8 cellular contexts compared by ENCODE assay signal in the genomic region with DNA sequence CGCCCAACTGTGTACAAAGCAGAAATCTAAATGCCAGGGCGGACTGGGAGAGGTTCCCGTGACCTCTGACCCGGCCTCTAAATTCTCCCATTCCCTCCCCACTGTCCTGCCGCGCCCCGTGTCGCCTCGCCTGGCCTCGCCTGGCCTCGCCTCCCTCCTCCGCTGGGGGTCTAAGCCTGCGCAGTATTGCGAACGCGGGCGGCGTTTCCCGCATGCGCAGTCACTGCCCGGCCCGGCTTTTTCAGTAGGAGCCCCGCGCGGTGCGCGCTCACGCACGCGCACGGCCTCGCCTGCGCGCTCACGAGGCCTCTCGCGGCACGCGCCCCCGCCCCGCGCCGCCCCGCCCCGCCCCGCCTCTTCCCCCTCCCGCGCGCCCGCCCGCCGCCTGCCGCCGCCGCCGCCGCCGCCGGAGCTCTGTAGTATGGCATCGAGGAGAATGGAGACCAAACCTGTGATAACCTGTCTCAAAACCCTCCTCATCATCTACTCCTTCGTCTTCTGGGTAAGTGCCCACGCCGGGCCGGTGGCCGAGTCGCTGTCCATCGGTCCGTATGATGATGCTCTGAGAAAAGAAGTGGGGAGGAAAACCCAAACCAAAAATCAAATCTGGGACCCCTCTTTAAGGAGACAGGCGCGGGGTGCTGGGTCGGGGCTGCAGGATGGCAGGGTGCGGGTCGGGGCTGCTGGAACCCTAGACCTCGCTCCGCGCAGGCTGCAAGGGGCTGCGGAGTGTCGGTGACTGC. TPM values are rescaled to one million over a fixed set of nuclear protein-coding genes. Genes with fewer than 3 reads are reported as not detected.
DNase-seq lines count a peak whose midpoint lies in the region; ATAC-seq and TF ChIP-seq lines count a peak whose summit lies in the region.

A gene with protein sequence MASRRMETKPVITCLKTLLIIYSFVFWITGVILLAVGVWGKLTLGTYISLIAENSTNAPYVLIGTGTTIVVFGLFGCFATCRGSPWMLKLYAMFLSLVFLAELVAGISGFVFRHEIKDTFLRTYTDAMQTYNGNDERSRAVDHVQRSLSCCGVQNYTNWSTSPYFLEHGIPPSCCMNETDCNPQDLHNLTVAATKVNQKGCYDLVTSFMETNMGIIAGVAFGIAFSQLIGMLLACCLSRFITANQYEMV (plus strand): TSS at position 417 of the 743 bp plus-strand sequence. CDS start 5 bp downstream, at position 422.

- TF ChIP-seq CTCF in GM06990 (IDR thresholded peaks at IDR 0.05; ENCODE audit: insufficient read depth, low read length, poor library complexity, severe bottlenecking): no peak
- TF ChIP-seq CTCF in chondrocyte (IDR thresholded peaks at IDR 0.05): no peak

- no peak within 1 kb of the TSS for H2AFZ ChIP-seq in Karpas-422 (ENCODE audit: low read length)

- H3K27me3 ChIP-seq in GM06990 (replicated peaks; ENCODE audit: control insufficient read depth, insufficient read depth, low read length) (no peaks in the 10 kb centered on the region), Karpas-422 (ENCODE audit: low read length) (no peaks in the 10 kb centered on the region)

- H3K36me3 ChIP-seq in GM06990 (ENCODE audit: control insufficient read depth, insufficient read depth, low read length) (no peaks in the 10 kb centered on the region), Karpas-422 (ENCODE audit: insufficient read depth, low read length) (no peaks in the 10 kb centered on the region)

- no peak within 1 kb of the TSS for H3K27ac ChIP-seq in Karpas-422 (ENCODE audit: low read length)

- H3K27ac Mint-ChIP-seq in chondrocyte (ENCODE audit: unreplicated experiment): no peak within 1 kb of the TSS

- H3K4me1 Mint-ChIP-seq in chondrocyte (ENCODE audit: low read depth): peaks cover 7% of the 10 kb centered on the region

- H3K4me3 ChIP-seq in GM06990 (replicated peaks; ENCODE audit: low read depth, low read length) (peak within 1 kb of the TSS; percentile 50), Karpas-422 (ENCODE audit: low read length) (no peak within 1 kb of the TSS)

- H3K9me3 Mint-ChIP-seq in chondrocyte (ENCODE audit: low read depth): peaks cover 3% of the 10 kb centered on the region

- no peak within 1 kb of the TSS for H3K9ac ChIP-seq in Karpas-422 (ENCODE audit: low read length)

- H3K4me3 Mint-ChIP-seq in chondrocyte (ENCODE audit: unreplicated experiment): peak within 1 kb of the TSS; percentile 76

- no peaks in the 10 kb centered on the region for H3K79me2 ChIP-seq in Karpas-422 (ENCODE audit: low read length)

- H4K20me1 ChIP-seq in Karpas-422 (ENCODE audit: insufficient read depth, low read depth, low read length): no peaks in the 10 kb centered on the region

- no peaks in the 10 kb centered on the region for H3K4me1 ChIP-seq in Karpas-422 (ENCODE audit: low read length)

- ATAC-seq in HG02943 (IDR thresholded peaks at IDR 0.05; ENCODE audit: low read depth, unreplicated experiment): peak; percentile 50

- no peaks in the 10 kb centered on the region for H3K36me3 Mint-ChIP-seq in chondrocyte (ENCODE audit: low read depth)

- no peaks in the 10 kb centered on the region for H3K9me3 ChIP-seq in Karpas-422 (ENCODE audit: low read length)

- DNase-seq in GM06990 (ENCODE audit: extremely low read depth, insufficient read length) (peak; percentile 78), NCI-H2171 treated with DMSO at 0.1 percent for 48 hours (lab: John Stamatoyannopoulos, UW) (peak; percentile 71), chondrocyte (ENCODE audit: low spot score) (peak; percentile 75), kidney tubule cell (ENCODE audit: low spot score) (peak; percentile 77), Karpas-422 (no peak)
- DNase-seq in activated CD4-positive, alpha-beta T cell treated with anti-CD3 and anti-CD28 coated beads for 4 hours: peak; percentile 72 to 76
- DNase-seq in stimulated activated CD4-positive, alpha-beta T cell treated with anti-CD3 and anti-CD28 coated beads, Interleukin-15, amount 100 ng/mL, for 1 hour (ENCODE audit: low read depth in 1 of 2, low spot score in 1 of 2): peak; percentile 57 to 72

- H3K4me2 ChIP-seq in Karpas-422 (ENCODE audit: low read depth, low read length, poor library complexity, severe bottlenecking): no peak within 1 kb of the TSS

- no peaks in the 10 kb centered on the region for H3K9me2 ChIP-seq in Karpas-422 (replicated peaks; ENCODE audit: insufficient read depth, low read length)

- peaks cover 4% of the 10 kb centered on the region for H3K27me3 Mint-ChIP-seq in chondrocyte (ENCODE audit: low read depth)

RNA-seq across cellular contexts. Expression of the gene that starts here (rescaled TPM):
- total RNA-seq in chondrocyte: 0.56 TPM in 1 of 3 replicates, not detected in the others
- not detected in 2 replicates for total RNA-seq in Karpas-422 (2014; rRNA removed; shearing (Covaris generic); ENCODE audit: low replicate concordance)

Comparison
In these comparisons a context has a peak if more than half of its experiments do, and no peak if none do; other contexts are left out.
1. Peak in DNase-seq in chondrocyte; RNA of the gene not detected or under 1 TPM.